In genomic region chr9:110252509-110253139, GRCh38 we compare ENCODE assay signal across 12 cellular contexts. TPM values are rescaled to one million over a fixed set of nuclear protein-coding genes. Genes with fewer than 3 reads are reported as not detected.
DNase-seq lines count a peak whose midpoint lies in the region; ATAC-seq and TF ChIP-seq lines count a peak whose summit lies in the region.
"Had no signal": no experiment of that assay in that cellular context is flagged by ENCODE, and none has a peak within 500 bp of the region (broad histone marks: within the 10 kb centered on the region; RNA-seq: fewer than 3 reads in every experiment).

No MANE protein-coding gene starts in this region.

- no peak overlapping the region for H3K9ac ChIP-seq in mammary epithelial cell (ENCODE audit: insufficient read depth, low read length)

- in situ Hi-C loops in Caki2 (cut with HindIII; ENCODE audit: low pct_unique_long_range_greater_than_20kb, low sequenced_read_pairs) (no loop called here), mammary epithelial cell (cut with MboI; ENCODE audit: low sequenced_read_pairs in 2 of 2) (no loop called here)

- WGBS in mammary epithelial cell (ENCODE audit: low coverage, missing lambda C conversion rate): 89% methylated on average over 8 of the region's 10 CpGs

- no TSS peak for BruUV-seq in mammary epithelial cell (replicated peaks; lab: Mats Ljungman, UMichigan)

- dilution Hi-C loops in mammary epithelial cell (cut with HindIII; ENCODE audit: low sequenced_read_pairs): no loop called here

- ATAC-seq in HG02642 (IDR thresholded peaks at IDR 0.05; ENCODE audit: poor library complexity, unreplicated experiment) (no peak), GM19452 (IDR thresholded peaks at IDR 0.05; ENCODE audit: unreplicated experiment) (no peak)
- ATAC-seq: SK-N-SH treated with all-trans-retinoic acid at 6 μM for 48 hours had no signal

- H3K36me3 ChIP-seq in mammary epithelial cell (ENCODE audit: insufficient read depth, low read length) (peaks cover 28% of the 10 kb centered on the region), muscle layer of duodenum (ENCODE audit: control insufficient read depth in 1 of 2, insufficient read depth in 2 of 2, low read length in 2 of 2) (peaks cover 15 to 29% of the 10 kb centered on the region in 2 donors)

- H3K4me1 ChIP-seq in mammary epithelial cell (ENCODE audit: insufficient read depth, low read length) (peaks cover 37% of the 10 kb centered on the region), muscle layer of duodenum (ENCODE audit: control insufficient read depth in 1 of 2, insufficient read depth in 2 of 2, low read length in 2 of 2) (peaks cover 5 to 17% of the 10 kb centered on the region in 2 donors)

- no peak overlapping the region for H3K4me3 ChIP-seq in mammary epithelial cell (replicated peaks in 1 of 3; ENCODE audit: insufficient read depth in 1 of 3, low read depth in 2 of 3, low read length in 3 of 3)
- H3K4me3 ChIP-seq in muscle layer of duodenum (ENCODE audit: low read depth in 1 of 2, low read length in 2 of 2): no peak overlapping the region

- TF ChIP-seq CTCF in mammary epithelial cell (conservative IDR thresholded peaks at IDR 0.05 in 1 of 2, IDR thresholded peaks at IDR 0.05 in 1 of 2; ENCODE audit: extremely low read depth in 1 of 2, insufficient read depth in 1 of 2, low read depth in 1 of 2, low read length in 2 of 2): no peak

- H3K4me2 ChIP-seq in mammary epithelial cell (ENCODE audit: insufficient read depth, low read depth, low read length): peak overlapping the region; percentile 93

- H3K27me3 ChIP-seq in mammary epithelial cell (ENCODE audit: insufficient read depth, low read length): no peaks in the 10 kb centered on the region
- H3K27me3 ChIP-seq in muscle layer of duodenum (ENCODE audit: low read depth, low read length): no peaks in the 10 kb centered on the region

- peak; percentile 62 for DNase-seq in Caki2 (ENCODE audit: low read depth)
- peak; percentile 72 for DNase-seq in M059J (ENCODE audit: low read depth)
- no peak for DNase-seq in mammary epithelial cell
- no peak for DNase-seq in activated CD4-positive, CD25-positive, alpha-beta regulatory T cell (lab: John Stamatoyannopoulos, UW)
- DNase-seq: Kasumi-1; NCI-H524; stimulated activated CD4-positive, alpha-beta T cell treated with anti-CD3 and anti-CD28 coated beads, Interleukin-12 subunit alpha, Interleukin-12 subunit beta, amount 100 ng/mL, for 4 hours had no signal

- H3K9me3 ChIP-seq in mammary epithelial cell (replicated peaks; ENCODE audit: insufficient read depth, low read length): no peaks in the 10 kb centered on the region
- no peaks in the 10 kb centered on the region for H3K9me3 ChIP-seq in muscle layer of duodenum (ENCODE audit: control insufficient read depth in 1 of 2, low read length in 2 of 2)

- H2AFZ ChIP-seq in mammary epithelial cell (ENCODE audit: low read depth, low read length): no peak overlapping the region

- H4K20me1 ChIP-seq in mammary epithelial cell (ENCODE audit: insufficient read depth, low read length): peaks cover 27% of the 10 kb centered on the region

- intact Hi-C loops in mammary epithelial cell (cut with micrococcal nuclease): no loop called here

- CTCF ChIA-PET in mammary epithelial cell (lab: Charles Lee; ENCODE audit: low non-redundant PET): no interaction called here

- H3K27ac ChIP-seq in mammary epithelial cell (ENCODE audit: insufficient read depth, low read depth, low read length) (peak overlapping the region; percentile 25), muscle layer of duodenum (ENCODE audit: low read length) (peak overlapping the region; percentile 32)

- peaks cover 87% of the 10 kb centered on the region for H3K79me2 ChIP-seq in mammary epithelial cell (ENCODE audit: insufficient read depth, low read length)

RNA-seq across cellular contexts. Expression of gene TXN, which starts 3.7 kb away (rescaled TPM):
- 998 and 1,028 TPM in 2 replicates for total RNA-seq in Caki2 (2014; rRNA removed; shearing (Covaris generic); ENCODE audit: low replicate concordance)
- total RNA-seq in M059J (2014; rRNA removed; shearing (Covaris generic)): 534 and 687 TPM in 2 replicates
- total RNA-seq in mammary epithelial cell: 100 to 1,000 TPM; 337 to 532 TPM
- 760 TPM for polyA plus RNA-seq in mammary epithelial cell
- 135 TPM for polyA minus RNA-seq in mammary epithelial cell

RNA-seq across cellular contexts. Expression of gene C9orf152, which starts 44.7 kb away (rescaled TPM):
- not detected in 2 replicates for total RNA-seq in Caki2 (2014; rRNA removed; shearing (Covaris generic); ENCODE audit: low replicate concordance)
- not detected in 2 replicates for total RNA-seq in M059J (2014; rRNA removed; shearing (Covaris generic))
- not detected for total RNA-seq in mammary epithelial cell
- polyA plus RNA-seq in mammary epithelial cell: not detected
- polyA minus RNA-seq in mammary epithelial cell: not detected
- total RNA-seq: dermis microvascular lymphatic vessel endothelial cell had no signal

Comparison
In these comparisons a context has a peak if more than half of its experiments do, and no peak if none do; other contexts are left out.
1. DNase-seq: peak in Caki2 (single experiment) and M059J (single experiment); none in mammary epithelial cell (single experiment) and activated CD4-positive, CD25-positive, alpha-beta regulatory T cell (0 of 4).